10 cellular contexts compared by ENCODE assay signal in genomic region chr5:80360914-80361444, GRCh38. TPM values are rescaled to one million over a fixed set of nuclear protein-coding genes. Genes with fewer than 3 reads are reported as not detected.
"Had no signal": no experiment of that assay in that cellular context is flagged by ENCODE, and none has a peak within 500 bp of the region (broad histone marks: within the 10 kb centered on the region; RNA-seq: fewer than 3 reads in every experiment).

No MANE protein-coding gene starts in this region.

- FAIRE-seq: H1, H54, HTR-8/SVneo had no signal

- H3K4me1 Mint-ChIP-seq: GM23338, H9 had no signal

- H3K27ac Mint-ChIP-seq: GM23338, H9, HFFc6 had no signal

- ATAC-seq: GM23338 had no signal

- H3K4me2 ChIP-seq: GM23338 had no signal

- H3K4me3 Mint-ChIP-seq: GM23338, H9, HFFc6 had no signal

- H3K4me3 ChIP-seq: GM23338 had no signal

- DNase-seq: H9, HCEC 1CT, HFFc6, IMR-90, KBM-7 had no signal

- H3K9me3 Mint-ChIP-seq: GM23338, H9, HFFc6 had no signal

- H2AFZ ChIP-seq: GM23338 had no signal

RNA-seq across cellular contexts. Expression of gene SPZ1, which starts 41.2 kb away (rescaled TPM):
- total RNA-seq: GM23338, H1, H9, HFFc6, HT-29, IMR-90 had no signal
- polyA plus RNA-seq: GM23338, H1, IMR-90 had no signal
